ENCODE assay signal across 7 cellular contexts in the genomic region with DNA sequence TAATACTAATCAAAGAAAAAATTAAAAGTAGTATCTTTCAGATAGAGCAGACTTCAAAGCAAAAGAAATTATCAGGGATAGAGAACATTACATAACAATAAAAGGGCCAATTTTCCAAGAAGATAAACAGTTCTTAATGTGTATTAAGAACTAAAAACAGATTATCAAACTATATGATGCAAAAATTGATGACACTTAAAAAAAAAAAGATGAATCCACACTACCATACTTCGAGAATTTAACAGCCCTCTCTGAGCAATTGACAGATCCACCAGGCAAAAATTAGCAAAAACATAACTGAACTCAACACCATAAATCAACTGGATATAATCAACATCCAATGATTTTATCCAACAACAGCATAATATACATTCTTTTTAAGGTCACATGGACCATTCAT.
"Had no signal": no experiment of that assay in that cellular context is flagged by ENCODE, and none has a peak within 500 bp of the region (broad histone marks: within the 10 kb centered on the region; RNA-seq: fewer than 3 reads in every experiment).

No MANE protein-coding gene starts in this region.

- H2AFZ ChIP-seq: GM23338 had no signal

- ATAC-seq: GM23338 had no signal

- DNase-seq: H9, HCEC 1CT had no signal

- H3K4me2 ChIP-seq: GM23338, KMS-11 had no signal

- H3K4me3 ChIP-seq: GM23338 had no signal

- H3K9ac ChIP-seq: KMS-11 had no signal

- FAIRE-seq: H1, H54 had no signal

- H3K27ac ChIP-seq: HL-60, KMS-11 had no signal
